ENCODE assay signal across 2 cellular contexts in genomic region chr19:48203227-48203793, GRCh38.
TF ChIP-seq lines count a peak whose summit lies in the region.

No MANE protein-coding gene starts in this region.

TF ChIP-seq in HCT116, 20 proteins besides CTCF, POLR2A, EP300 and RAD21:
- TF ChIP-seq JUND (IDR thresholded peaks at IDR 0.05) (no peak), SP1 (IDR thresholded peaks at IDR 0.05; ENCODE audit: low read depth) (peak; percentile 11; the same call in 1 of the 2 replicates), ZNF274 (IDR thresholded peaks at IDR 0.05; ENCODE audit: low read depth, low read length) (no peak), ELF1 (IDR thresholded peaks at IDR 0.05; ENCODE audit: borderline replicate concordance, low read depth) (peak; percentile 44; the same call in 1 of the 2 replicates), ZBTB33 (IDR thresholded peaks at IDR 0.05; ENCODE audit: extremely low read depth, insufficient replicate concordance, low read length) (no peak), CEBPB (IDR thresholded peaks at IDR 0.05; ENCODE audit: low read depth) (no peak), SIN3A (IDR thresholded peaks at IDR 0.05; ENCODE audit: low read depth) (peak; percentile 52; the same call in 1 of the 2 replicates), TCF7L2 (IDR thresholded peaks at IDR 0.05; ENCODE audit: borderline replicate concordance, extremely low read depth, insufficient read depth, insufficient read length) (no peak), CBX3 (IDR thresholded peaks at IDR 0.05; ENCODE audit: low read depth) (peak; percentile 26), ZFX (IDR thresholded peaks at IDR 0.05) (no peak), MAX (IDR thresholded peaks at IDR 0.05) (peak; percentile 73), SRF (IDR thresholded peaks at IDR 0.05; ENCODE audit: low read depth) (no peak), ATF3 (IDR thresholded peaks at IDR 0.05) (no peak), YY1 (IDR thresholded peaks at IDR 0.05; ENCODE audit: extremely low read depth, insufficient replicate concordance, low read depth, low read length) (no peak), REST (IDR thresholded peaks at IDR 0.05; ENCODE audit: low read depth) (no peak), EZH2 (IDR thresholded peaks at IDR 0.05) (no peak), EGR1 (IDR thresholded peaks at IDR 0.05; ENCODE audit: low read depth) (no peak), EZH2phosphoT487 (IDR thresholded peaks at IDR 0.05; ENCODE audit: borderline replicate concordance) (no peak), FOSL1 (IDR thresholded peaks at IDR 0.05; ENCODE audit: low read depth) (no peak), POLR2AphosphoS5 (IDR thresholded peaks at IDR 0.05; ENCODE audit: low read depth, low read length) (no peak)

TF ChIP-seq in K562, 482 proteins besides CTCF, POLR2A, EP300 and RAD21 (continues in another document):
- TF ChIP-seq CBFA2T2 (conservative IDR thresholded peaks at IDR 0.05) (peak; percentile 22; the same call in 1 of the 2 replicates), RFX7 (CRISPR knock-in tag; IDR thresholded peaks at IDR 0.05) (no peak), E4F1 (CRISPR knock-in tag; IDR thresholded peaks at IDR 0.05; ENCODE audit: borderline replicate concordance) (no peak), FOXP1 (CRISPR knock-in tag; IDR thresholded peaks at IDR 0.05) (no peak), NR2C1 (IDR thresholded peaks at IDR 0.05) (peak; percentile 55; the same call in 1 of the 2 replicates), NR2C1 (tag; IDR thresholded peaks at IDR 0.05) (no peak), SMARCA4 (IDR thresholded peaks at IDR 0.05) (0 out of 2 replicates have a peak, but pooled peaks have one; percentile 8), DACH1 (IDR thresholded peaks at IDR 0.05; ENCODE audit: partially characterized antibody) (peak; percentile 5), CREB3 (tag; conservative IDR thresholded peaks at IDR 0.05; ENCODE audit: low read depth) (peak; percentile 51; the same call in 1 of the 2 replicates), TOE1 (IDR thresholded peaks at IDR 0.05; ENCODE audit: borderline replicate concordance) (peak; percentile 82), TOE1 (CRISPR knock-in tag; IDR thresholded peaks at IDR 0.05; ENCODE audit: borderline replicate concordance, low read depth) (no peak), RBM25 (IDR thresholded peaks at IDR 0.05; ENCODE audit: low read depth, low read length, severe bottlenecking) (peak; percentile 45), ELF1 (tag; IDR thresholded peaks at IDR 0.05) (peak; percentile 58), GABPB1 (CRISPR knock-in tag; IDR thresholded peaks at IDR 0.05) (no peak), ZBTB40 (IDR thresholded peaks at IDR 0.05) (peak; percentile 59), ZBTB40 (CRISPR knock-in tag; IDR thresholded peaks at IDR 0.05) (no peak), EP400 (IDR thresholded peaks at IDR 0.05) (peak; percentile 68), XRCC4 (IDR thresholded peaks at IDR 0.05; ENCODE audit: extremely low read depth, insufficient read depth, insufficient read length) (no peak), BCOR (IDR thresholded peaks at IDR 0.05) (0 out of 2 replicates have a peak, but pooled peaks have one; percentile 54), HDAC2 (IDR thresholded peaks at IDR 0.05) (peak; percentile 19; the same call in 1 of the 2 replicates), MNT (conservative IDR thresholded peaks at IDR 0.05) (peak; percentile 64 to 68), KDM1A (IDR thresholded peaks at IDR 0.05) (peak in 1 of 2 experiments; percentile 42; a peak in 2 of 4 replicates), NFIC (IDR thresholded peaks at IDR 0.05) (0 out of 2 replicates have a peak, but pooled peaks have one; percentile 11), MYNN (IDR thresholded peaks at IDR 0.05) (0 out of 2 replicates have a peak, but pooled peaks have one; percentile 54), MYNN (CRISPR knock-in tag; IDR thresholded peaks at IDR 0.05) (no peak), E2F6 (IDR thresholded peaks at IDR 0.05; ENCODE audit: borderline replicate concordance in 1 of 2, extremely low read depth in 1 of 2, insufficient read depth in 1 of 2, insufficient read length in 1 of 2, low read depth in 1 of 2, low read length in 1 of 2, poor library complexity in 1 of 2, severe bottlenecking in 1 of 2) (peak in 1 of 2 experiments; percentile 13), NR2C2 (CRISPR knock-in tag; IDR thresholded peaks at IDR 0.05) (no peak), NR2C2 (tag; IDR thresholded peaks at IDR 0.05) (peak; percentile 52; the same call in 1 of the 2 replicates), GTF3C2 (IDR thresholded peaks at IDR 0.05; ENCODE audit: borderline replicate concordance, extremely low read depth, insufficient read length) (peak; percentile 63), USF2 (CRISPR knock-in tag; IDR thresholded peaks at IDR 0.05) (peak; percentile 60)
